Comparison of ENCODE assay signal across 8 cellular contexts in genomic region chr6:28218312-28219248, GRCh38. TPM values are rescaled to one million over a fixed set of nuclear protein-coding genes. Genes with fewer than 3 reads are reported as not detected.
DNase-seq lines count a peak whose midpoint lies in the region; ATAC-seq and TF ChIP-seq lines count a peak whose summit lies in the region.

No MANE protein-coding gene starts in this region.

- peak; percentile 63 for ATAC-seq in GM21515 (IDR thresholded peaks at IDR 0.05; ENCODE audit: unreplicated experiment)
- ATAC-seq in SK-N-SH treated with all-trans-retinoic acid at 6 μM for 48 hours, result peak; percentile 84
- ATAC-seq in stimulated activated effector memory CD8-positive, alpha-beta T cell treated with anti-CD3 and anti-CD28 coated beads, Interleukin-12 subunit alpha, Interleukin-12 subunit beta, amount 100 ng/mL, for 72 hours, result peak; percentile 84

- TF ChIP-seq CTCF in LNCaP clone FGC (IDR thresholded peaks at IDR 0.05; ENCODE audit: control insufficient read depth, extremely low read depth, insufficient read depth) (no peak), lower leg skin (IDR thresholded peaks at IDR 0.05) (no peak)

- TF ChIP-seq POLR2A in lower leg skin (IDR thresholded peaks at IDR 0.05), result no peak

- WGBS in lower leg skin, 2 donors, result 15% methylated on average over 36 to 48 of the region's 56 CpGs

- peak; percentile 46 for DNase-seq in NCI-H1436 (lab: John Stamatoyannopoulos, UW)
- no peak for DNase-seq in NCI-H1436 treated with DMSO at 0.1 percent for 48 hours (lab: John Stamatoyannopoulos, UW)
- peak; percentile 1 for DNase-seq in LNCaP clone FGC (ENCODE audit: low read depth)
- peak; percentile 75 for DNase-seq in ecto neural progenitor cell (ENCODE audit: low spot score)
- DNase-seq in lower leg skin (ENCODE audit: low spot score in 2 of 2), result peak; percentile 45 to 92
- peak in 1 of 2 donors; percentile 61 for DNase-seq in stimulated activated effector memory CD8-positive, alpha-beta T cell treated with anti-CD3 and anti-CD28 coated beads, Interleukin-12 subunit alpha, Interleukin-12 subunit beta, amount 100 ng/mL, for 72 hours (ENCODE audit: low spot score in 2 of 2)

- no peaks in the 10 kb centered on the region for H3K36me3 Mint-ChIP-seq in stimulated activated effector memory CD8-positive, alpha-beta T cell treated with anti-CD3 and anti-CD28 coated beads, Interleukin-12 subunit alpha, Interleukin-12 subunit beta, amount 100 ng/mL, for 72 hours

- H3K4me3 ChIP-seq in LNCaP clone FGC (ENCODE audit: low read depth, low read length) (peak overlapping the region; percentile 50), lower leg skin (ENCODE audit: low read depth, poor library complexity, severe bottlenecking) (peak overlapping the region; percentile 67)

- peaks cover 9% of the 10 kb centered on the region for H3K4me1 Mint-ChIP-seq in stimulated activated effector memory CD8-positive, alpha-beta T cell treated with anti-CD3 and anti-CD28 coated beads, Interleukin-12 subunit alpha, Interleukin-12 subunit beta, amount 100 ng/mL, for 72 hours

- peaks cover 2% of the 10 kb centered on the region for H3K9me3 Mint-ChIP-seq in stimulated activated effector memory CD8-positive, alpha-beta T cell treated with anti-CD3 and anti-CD28 coated beads, Interleukin-12 subunit alpha, Interleukin-12 subunit beta, amount 100 ng/mL, for 72 hours

- intact Hi-C loops in lower leg skin (cut with DNase I; ENCODE audit: low total_unique reads), result no loop called here

- H3K4me3 Mint-ChIP-seq in stimulated activated effector memory CD8-positive, alpha-beta T cell treated with anti-CD3 and anti-CD28 coated beads, Interleukin-12 subunit alpha, Interleukin-12 subunit beta, amount 100 ng/mL, for 72 hours, result peak overlapping the region; percentile 70

- no peak overlapping the region for H3K27ac Mint-ChIP-seq in stimulated activated effector memory CD8-positive, alpha-beta T cell treated with anti-CD3 and anti-CD28 coated beads, Interleukin-12 subunit alpha, Interleukin-12 subunit beta, amount 100 ng/mL, for 72 hours

TF ChIP-seq in SK-N-SH treated with all-trans-retinoic acid at 6 μM for 48 hours, 23 proteins besides CTCF, POLR2A, EP300 and RAD21:
- TF ChIP-seq SNAI2 (CRISPR knock-in tag; IDR thresholded peaks at IDR 0.05), result no peak
- TF ChIP-seq CSDC2 (CRISPR knock-in tag; IDR thresholded peaks at IDR 0.05), result no peak
- no peak for TF ChIP-seq BACH2 (CRISPR knock-in tag; IDR thresholded peaks at IDR 0.05; ENCODE audit: borderline replicate concordance)
- TF ChIP-seq ISL1 (CRISPR knock-in tag; IDR thresholded peaks at IDR 0.05), result no peak
- TF ChIP-seq ZNF8 (CRISPR knock-in tag; IDR thresholded peaks at IDR 0.05), result no peak
- no peak for TF ChIP-seq CREB5 (CRISPR knock-in tag; IDR thresholded peaks at IDR 0.05; ENCODE audit: low read depth)
- TF ChIP-seq RARB (CRISPR knock-in tag; IDR thresholded peaks at IDR 0.05), result no peak
- TF ChIP-seq TCF4 (CRISPR knock-in tag; IDR thresholded peaks at IDR 0.05; ENCODE audit: borderline replicate concordance), result no peak
- TF ChIP-seq ESRRG (CRISPR knock-in tag; IDR thresholded peaks at IDR 0.05), result no peak
- no peak for TF ChIP-seq ZNF565 (CRISPR knock-in tag; conservative IDR thresholded peaks at IDR 0.05; ENCODE audit: low read depth)
- TF ChIP-seq TOX (CRISPR knock-in tag; IDR thresholded peaks at IDR 0.05; ENCODE audit: borderline replicate concordance), result no peak
- TF ChIP-seq, protein P1, sequence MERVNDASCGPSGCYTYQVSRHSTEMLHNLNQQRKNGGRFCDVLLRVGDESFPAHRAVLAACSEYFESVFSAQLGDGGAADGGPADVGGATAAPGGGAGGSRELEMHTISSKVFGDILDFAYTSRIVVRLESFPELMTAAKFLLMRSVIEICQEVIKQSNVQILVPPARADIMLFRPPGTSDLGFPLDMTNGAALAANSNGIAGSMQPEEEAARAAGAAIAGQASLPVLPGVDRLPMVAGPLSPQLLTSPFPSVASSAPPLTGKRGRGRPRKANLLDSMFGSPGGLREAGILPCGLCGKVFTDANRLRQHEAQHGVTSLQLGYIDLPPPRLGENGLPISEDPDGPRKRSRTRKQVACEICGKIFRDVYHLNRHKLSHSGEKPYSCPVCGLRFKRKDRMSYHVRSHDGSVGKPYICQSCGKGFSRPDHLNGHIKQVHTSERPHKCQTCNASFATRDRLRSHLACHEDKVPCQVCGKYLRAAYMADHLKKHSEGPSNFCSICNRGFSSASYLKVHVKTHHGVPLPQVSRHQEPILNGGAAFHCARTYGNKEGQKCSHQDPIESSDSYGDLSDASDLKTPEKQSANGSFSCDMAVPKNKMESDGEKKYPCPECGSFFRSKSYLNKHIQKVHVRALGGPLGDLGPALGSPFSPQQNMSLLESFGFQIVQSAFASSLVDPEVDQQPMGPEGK (CRISPR knock-in tag; IDR thresholded peaks at IDR 0.05; ENCODE audit: borderline replicate concordance), result no peak

RNA-seq across cellular contexts. Expression of gene ZSCAN9, which starts 6.5 kb away (rescaled TPM):
- 1 to 10 TPM; 2.3 to 9.4 (median 4.3) TPM for total RNA-seq in lower leg skin

RNA-seq across cellular contexts. Expression of gene ZKSCAN4, which starts 33.5 kb away (rescaled TPM):
- total RNA-seq in lower leg skin, result 1 to 10 TPM; 4.4 to 6.4 (median 5.9) TPM

RNA-seq across cellular contexts. Expression of gene NKAPL, which starts 40.5 kb away (rescaled TPM):
- 1 to 10 TPM in 1 of 4 donors, under 1 TPM in 2, not detected in 1; 0.42 to 1.1 (median 0.75) TPM for total RNA-seq in lower leg skin

RNA-seq across cellular contexts. Expression of gene ZSCAN26, which starts 48.4 kb away (rescaled TPM):
- total RNA-seq in lower leg skin, result 10 to 100 TPM in 2 of 4 donors, 1 to 10 TPM in 2; 8.3 to 20.7 (median 11.0) TPM
